ENCODE assay signal across 27 cellular contexts in the genomic region with DNA sequence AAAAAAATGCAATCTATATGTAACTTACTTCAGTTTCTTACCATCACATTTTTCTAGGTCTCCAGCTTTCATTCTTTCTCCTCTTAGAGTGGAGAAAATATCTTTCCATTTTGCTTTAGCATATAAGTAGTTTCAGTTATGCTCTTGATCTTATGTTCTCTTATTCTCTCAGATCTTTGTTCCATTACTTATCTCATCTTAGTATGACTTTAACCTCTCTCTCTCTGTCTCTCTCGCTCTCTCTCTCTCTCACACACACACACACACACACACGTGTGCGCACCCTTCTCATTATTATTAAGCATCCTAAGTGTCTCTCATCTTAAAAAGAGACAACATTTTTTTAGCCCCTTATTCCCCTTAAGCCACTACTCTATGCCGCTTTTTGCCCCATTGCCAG.
DNase-seq lines count a peak whose midpoint lies in the region; ATAC-seq and TF ChIP-seq lines count a peak whose summit lies in the region.
"Had no signal": no experiment of that assay in that cellular context is flagged by ENCODE, and none has a peak within 500 bp of the region (broad histone marks: within the 10 kb centered on the region; RNA-seq: fewer than 3 reads in every experiment).

No MANE protein-coding gene starts in this region.

- no peak overlapping the region for H3K9ac ChIP-seq in OCI-LY3 (ENCODE audit: low read length)

- no peaks in the 10 kb centered on the region for H3K9me3 ChIP-seq in OCI-LY3 (ENCODE audit: insufficient read depth, low read length)
- H3K9me3 ChIP-seq: Caco-2, HAP-1, MG63 had no signal

- H3K4me1 Mint-ChIP-seq in activated T-cell treated with anti-CD3 and anti-CD28 coated beads, Interleukin-2, amount 50 U/mL, for 72 hours (ENCODE audit: low read depth): peaks cover 10% of the 10 kb centered on the region
- peaks cover 13% of the 10 kb centered on the region for H3K4me1 Mint-ChIP-seq in T-helper 2 cell treated with Interferon-gamma antibody and Interleukin-4, amounts not matched to agents 5 μg/mL and 100 μg/mL, for 36 hours (ENCODE audit: low read depth)

- peak overlapping the region; percentile 81 for H3K27ac Mint-ChIP-seq in activated T-cell treated with anti-CD3 and anti-CD28 coated beads, Interleukin-2, amount 50 U/mL, for 72 hours
- peak overlapping the region; percentile 0 for H3K27ac Mint-ChIP-seq in T-helper 2 cell treated with Interferon-gamma antibody and Interleukin-4, amounts not matched to agents 5 μg/mL and 100 μg/mL, for 36 hours
- peak overlapping the region; percentile 48 to 96 for H3K27ac Mint-ChIP-seq in activated naive CD4-positive, alpha-beta T cell treated with anti-CD3 and anti-CD28 coated beads, Interleukin-2, amount 50 U/mL, for 72 hours
- H3K27ac Mint-ChIP-seq: CD8-positive, alpha-beta T cell; HFFc6 had no signal

- DNase-seq in activated T-cell treated with anti-CD3 and anti-CD28 coated beads, Interleukin-2, amount 50 U/mL, for 72 hours: no peak
- DNase-seq in activated T-cell treated with anti-CD3 and anti-CD28 coated beads, Interleukin-2, amount 50 U/mL, for 48 hours: no peak
- no peak for DNase-seq in T-helper 2 cell treated with Interferon-gamma antibody and Interleukin-4, amounts not matched to agents 5 μg/mL and 100 μg/mL, for 36 hours (ENCODE audit: low spot score)
- no peak for DNase-seq in activated naive CD4-positive, alpha-beta T cell treated with anti-CD3 and anti-CD28 coated beads, Interleukin-2, amount 50 U/mL, for 72 hours (ENCODE audit: low spot score in 2 of 2)
- DNase-seq in DMS 273 (lab: John Stamatoyannopoulos, UW; ENCODE audit: unreplicated experiment) (no peak), cerebellar cortex (ENCODE audit: low spot score) (no peak)
- DNase-seq: C1 segment of cervical spinal cord; Caco-2; CD8-positive, alpha-beta T cell; DMS 273 treated with DMSO at 0.1 percent for 48 hours; DMS79; GF-D8; GOT3; HFFc6; IMR-90; KG1; MG63; NCI-H1105 treated with DMSO at 0.1 percent for 48 hours; NCI-H146; NCI-H1930; NCI-H2107; NCI-H446; NCI-H524 treated with DMSO at 0.1 percent for 48 hours; NCI-H774; PC-3 had no signal

- H4K20me1 ChIP-seq in OCI-LY3 (ENCODE audit: insufficient read depth, low read length): no peaks in the 10 kb centered on the region

- peak; percentile 25 to 61 for ATAC-seq in activated T-cell treated with anti-CD3 and anti-CD28 coated beads, Interleukin-2, amount 50 U/mL, for 72 hours (replicated peaks in 1 of 2)
- ATAC-seq in activated naive CD4-positive, alpha-beta T cell treated with anti-CD3 and anti-CD28 coated beads, Interleukin-2, amount 50 U/mL, for 72 hours: peak in 1 of 2 donors; percentile 76
- ATAC-seq: CD8-positive, alpha-beta T cell; PC-3 had no signal

- peaks cover 32% of the 10 kb centered on the region for H3K27me3 Mint-ChIP-seq in activated T-cell treated with anti-CD3 and anti-CD28 coated beads, Interleukin-2, amount 50 U/mL, for 72 hours (ENCODE audit: low read depth)
- H3K27me3 Mint-ChIP-seq in T-helper 2 cell treated with Interferon-gamma antibody and Interleukin-4, amounts not matched to agents 5 μg/mL and 100 μg/mL, for 36 hours (ENCODE audit: low read depth): no peaks in the 10 kb centered on the region

- no peaks in the 10 kb centered on the region for H3K79me2 ChIP-seq in OCI-LY3 (ENCODE audit: low read length)

- H3K4me2 ChIP-seq in OCI-LY3 (ENCODE audit: low read length): peak overlapping the region; percentile 29; the same call in 1 of the 2 replicates

- no peak overlapping the region for H3K27ac ChIP-seq in OCI-LY3 (ENCODE audit: low read length)

- H3K36me3 Mint-ChIP-seq in activated T-cell treated with anti-CD3 and anti-CD28 coated beads, Interleukin-2, amount 50 U/mL, for 72 hours (ENCODE audit: insufficient read depth in 2 of 2): peaks cover 18 to 31% of the 10 kb centered on the region in 2 donors
- peaks cover 5% of the 10 kb centered on the region for H3K36me3 Mint-ChIP-seq in T-helper 2 cell treated with Interferon-gamma antibody and Interleukin-4, amounts not matched to agents 5 μg/mL and 100 μg/mL, for 36 hours (ENCODE audit: low read depth)
- peaks cover 27 to 28% of the 10 kb centered on the region in 2 donors for H3K36me3 Mint-ChIP-seq in activated naive CD4-positive, alpha-beta T cell treated with anti-CD3 and anti-CD28 coated beads, Interleukin-2, amount 50 U/mL, for 72 hours

- no peak overlapping the region for H3K4me3 ChIP-seq in OCI-LY3 (ENCODE audit: low read length)
- H3K4me3 ChIP-seq: HAP-1, MG63 had no signal

- H3K4me1 ChIP-seq in OCI-LY3 (ENCODE audit: low read length): peaks cover 20% of the 10 kb centered on the region
- H3K4me1 ChIP-seq: Caco-2, HAP-1 had no signal

- H3K4me3 Mint-ChIP-seq in activated T-cell treated with anti-CD3 and anti-CD28 coated beads, Interleukin-2, amount 50 U/mL, for 72 hours: peak overlapping the region in 1 of 2 donors; percentile 44
- no peak overlapping the region for H3K4me3 Mint-ChIP-seq in T-helper 2 cell treated with Interferon-gamma antibody and Interleukin-4, amounts not matched to agents 5 μg/mL and 100 μg/mL, for 36 hours
- H3K4me3 Mint-ChIP-seq: CD8-positive, alpha-beta T cell; HFFc6 had no signal

- H2AFZ ChIP-seq in OCI-LY3 (ENCODE audit: low read depth, low read length): no peak overlapping the region

- peaks cover 0 to 4% of the 10 kb centered on the region in 2 donors for H3K9me3 Mint-ChIP-seq in activated T-cell treated with anti-CD3 and anti-CD28 coated beads, Interleukin-2, amount 50 U/mL, for 72 hours
- H3K9me3 Mint-ChIP-seq in T-helper 2 cell treated with Interferon-gamma antibody and Interleukin-4, amounts not matched to agents 5 μg/mL and 100 μg/mL, for 36 hours: peaks cover under 1% of the 10 kb centered on the region
- H3K9me3 Mint-ChIP-seq in activated naive CD4-positive, alpha-beta T cell treated with anti-CD3 and anti-CD28 coated beads, Interleukin-2, amount 50 U/mL, for 72 hours: peaks cover 0 to 4% of the 10 kb centered on the region in 2 donors
- H3K9me3 Mint-ChIP-seq: CD8-positive, alpha-beta T cell had no signal

- H3K36me3 ChIP-seq in OCI-LY3 (replicated peaks; ENCODE audit: low read depth, low read length): no peaks in the 10 kb centered on the region
- H3K36me3 ChIP-seq: HAP-1, MG63 had no signal

- TF ChIP-seq CTCF in OCI-LY3 (IDR thresholded peaks at IDR 0.05; ENCODE audit: low read depth, low read length): no peak

- H3K27me3 ChIP-seq in OCI-LY3 (ENCODE audit: low read depth, low read length): no peaks in the 10 kb centered on the region
- H3K27me3 ChIP-seq: MG63 had no signal

Comparison
In these comparisons a context has a peak if more than half of its experiments do, and no peak if none do; other contexts are left out.
1. H3K27ac Mint-ChIP-seq: peak in every context shown above with its lines; median percentile 81 in activated T-cell treated with anti-CD3 and anti-CD28 coated beads, Interleukin-2, amount 50 U/mL, for 72 hours; 72 in activated naive CD4-positive, alpha-beta T cell treated with anti-CD3 and anti-CD28 coated beads, Interleukin-2, amount 50 U/mL, for 72 hours; 0 in T-helper 2 cell treated with Interferon-gamma antibody and Interleukin-4, amounts not matched to agents 5 μg/mL and 100 μg/mL, for 36 hours.